8 cellular contexts compared by ENCODE assay signal in the genomic region with DNA sequence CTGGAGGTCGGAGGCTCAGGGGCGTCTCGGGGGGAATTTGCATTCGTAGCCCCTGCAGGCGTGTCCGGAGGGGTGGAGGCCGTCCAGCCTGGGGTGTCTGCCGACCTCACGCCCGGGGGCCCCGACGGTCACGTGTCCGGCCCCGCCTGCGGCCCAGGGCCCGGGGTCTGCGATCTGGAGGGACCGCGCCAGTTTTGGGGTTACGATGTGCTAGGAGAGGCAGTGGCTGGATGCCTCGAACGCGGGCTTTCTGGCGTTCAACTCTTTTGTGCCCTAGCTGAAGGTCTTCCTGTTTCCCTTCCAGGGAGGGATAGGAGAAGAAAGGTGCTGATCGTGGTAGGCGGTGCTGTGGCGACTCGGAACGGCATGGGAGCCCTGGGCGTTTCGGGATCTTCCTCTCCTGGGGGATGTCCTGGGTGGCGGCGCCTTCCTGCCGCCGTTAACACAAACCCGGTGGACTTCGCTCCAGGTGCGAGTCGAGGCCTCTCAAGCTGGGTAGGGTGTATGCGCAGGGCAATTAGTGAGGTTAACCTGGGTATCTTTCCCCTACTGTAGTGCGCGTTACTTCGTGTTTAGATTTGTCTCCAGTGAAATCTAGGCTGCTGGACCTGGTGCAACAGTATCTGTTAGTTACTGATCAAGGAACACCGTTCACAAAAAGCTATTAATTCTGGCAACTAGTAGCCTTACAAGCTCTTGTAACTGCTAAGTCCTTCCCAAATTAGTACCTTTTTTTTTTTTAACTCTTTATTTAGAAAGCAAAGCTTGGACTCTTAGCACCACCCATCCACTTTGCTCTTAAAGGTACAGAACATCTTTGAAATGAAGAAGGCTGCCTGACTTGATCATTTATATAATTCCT. TPM values are rescaled to one million over a fixed set of nuclear protein-coding genes. Genes with fewer than 3 reads are reported as not detected.
A peak's percentile ranks its signal among the peaks of the same experiment; 100 is the strongest.
DNase-seq lines count a peak whose midpoint lies in the region; ATAC-seq and TF ChIP-seq lines count a peak whose summit lies in the region.

No MANE protein-coding gene starts in this region.

- no peaks in the 10 kb centered on the region for H3K36me3 Mint-ChIP-seq in activated CD4-positive, alpha-beta memory T cell treated with anti-CD3 and anti-CD28 coated beads, Interleukin-2, amount 10 ng/mL, durations not matched to agents 7 days and 5 days (ENCODE audit: low read depth)
- no peaks in the 10 kb centered on the region for H3K36me3 Mint-ChIP-seq in natural killer cell

- peak overlapping the region; percentile 72 for H3K27ac Mint-ChIP-seq in activated CD4-positive, alpha-beta memory T cell treated with anti-CD3 and anti-CD28 coated beads, Interleukin-2, amount 10 ng/mL, durations not matched to agents 7 days and 5 days
- H3K27ac Mint-ChIP-seq in natural killer cell: peak overlapping the region; percentile 53 to 81

- POLR2A ChIA-PET in activated CD4-positive, alpha-beta memory T cell treated with anti-CD3 and anti-CD28 coated beads, Interleukin-2, amount 10 ng/mL, durations not matched to agents 7 days and 5 days (lab: Charles Lee): interaction anchor here (1.0 to 2.2 kb wide), 6 partner anchors 11 to 357 kb away, joined by 3 to 13 read pairs (median 5); partner anchors contain the start of genes SCPEP1 and TRIM25

- TF ChIP-seq CTCF in GM10266 (IDR thresholded peaks at IDR 0.05; ENCODE audit: control insufficient read depth, insufficient read depth, low read depth, missing control alignments): no peak
- TF ChIP-seq CTCF in epithelial cell of proximal tubule (conservative IDR thresholded peaks at IDR 0.05; ENCODE audit: low read depth, low read length): no peak
- no peak for TF ChIP-seq CTCF in natural killer cell (IDR thresholded peaks at IDR 0.05)

- H3K4me1 Mint-ChIP-seq in activated CD4-positive, alpha-beta memory T cell treated with anti-CD3 and anti-CD28 coated beads, Interleukin-2, amount 10 ng/mL, durations not matched to agents 7 days and 5 days: peaks cover 44% of the 10 kb centered on the region
- H3K4me1 Mint-ChIP-seq in natural killer cell: peaks cover 19 to 31% of the 10 kb centered on the region in 2 donors

- H3K36me3 ChIP-seq in aorta (ENCODE audit: control insufficient read depth in 1 of 2, insufficient read depth in 2 of 2, low read length in 1 of 2): no peaks in the 10 kb centered on the region

- no peaks in the 10 kb centered on the region for H3K27me3 ChIP-seq in aorta (ENCODE audit: control insufficient read depth in 1 of 2, insufficient read depth in 2 of 2, low read length in 1 of 2)

- intact Hi-C loops in natural killer cell (cut with micrococcal nuclease): no loop called here
- intact Hi-C loops in aorta (cut with DNase I): loop anchor here in 1 of 2 donors (5.0 kb wide), 1 partner anchor 36 kb away; no protein-coding TSS in a partner anchor

- no peak for ATAC-seq in natural killer cell
- ATAC-seq in aorta (ENCODE audit: low FRiP score): peak; percentile 34
- ATAC-seq in GM18505 (IDR thresholded peaks at IDR 0.05; ENCODE audit: unreplicated experiment): no peak

- 0 to 1% methylated on average over 36 to 45 of the region's 45 CpGs for WGBS in aorta, 2 donors

- peak overlapping the region; percentile 20 to 86 for H3K27ac ChIP-seq in aorta (ENCODE audit: low read depth in 1 of 2, low read length in 2 of 2)

- peak overlapping the region; percentile 81 for H3K4me3 Mint-ChIP-seq in activated CD4-positive, alpha-beta memory T cell treated with anti-CD3 and anti-CD28 coated beads, Interleukin-2, amount 10 ng/mL, durations not matched to agents 7 days and 5 days
- H3K4me3 Mint-ChIP-seq in natural killer cell: peak overlapping the region; percentile 86

- TF ChIP-seq POLR2A in GM18505 (IDR thresholded peaks at IDR 0.05; ENCODE audit: borderline replicate concordance, extremely low read depth, insufficient read depth, insufficient read length): no peak

- DNase-seq in 8988T: peak; percentile 43
- peak; percentile 33 for DNase-seq in GM10266 (ENCODE audit: extremely low spot score)
- DNase-seq in NCI-H1417 (lab: John Stamatoyannopoulos, UW): peak; percentile 32 to 79 (median 67)
- peak; percentile 34 for DNase-seq in activated CD4-positive, alpha-beta memory T cell treated with anti-CD3 and anti-CD28 coated beads, Interleukin-2, amount 10 ng/mL, durations not matched to agents 7 days and 5 days
- DNase-seq in epithelial cell of proximal tubule (ENCODE audit: low read depth): no peak
- DNase-seq in natural killer cell: peak; percentile 19
- peak; percentile 59 to 82 for DNase-seq in aorta

- peaks cover 4% of the 10 kb centered on the region for H3K27me3 Mint-ChIP-seq in activated CD4-positive, alpha-beta memory T cell treated with anti-CD3 and anti-CD28 coated beads, Interleukin-2, amount 10 ng/mL, durations not matched to agents 7 days and 5 days
- no peaks in the 10 kb centered on the region for H3K27me3 Mint-ChIP-seq in natural killer cell (ENCODE audit: low read depth in 2 of 2)

- no peaks in the 10 kb centered on the region for H3K9me3 Mint-ChIP-seq in activated CD4-positive, alpha-beta memory T cell treated with anti-CD3 and anti-CD28 coated beads, Interleukin-2, amount 10 ng/mL, durations not matched to agents 7 days and 5 days
- no peaks in the 10 kb centered on the region for H3K9me3 Mint-ChIP-seq in natural killer cell

- H3K9me3 ChIP-seq in aorta (ENCODE audit: control insufficient read depth, low read length): no peaks in the 10 kb centered on the region

- H3K4me1 ChIP-seq in aorta (ENCODE audit: control insufficient read depth in 1 of 2, insufficient read depth in 2 of 2, low read length in 2 of 2): peaks cover 5 to 13% of the 10 kb centered on the region in 2 donors

- H3K4me3 ChIP-seq in epithelial cell of proximal tubule (ENCODE audit: low read depth, low read length) (peak overlapping the region; percentile 94), aorta (ENCODE audit: low read length in 2 of 2) (peak overlapping the region; percentile 80 to 87)

- CTCF ChIA-PET in activated CD4-positive, alpha-beta memory T cell treated with anti-CD3 and anti-CD28 coated beads, Interleukin-2, amount 10 ng/mL, durations not matched to agents 7 days and 5 days (lab: Charles Lee): no interaction called here

RNA-seq across cellular contexts. Expression of gene AKAP1, which starts 1.3 kb away (rescaled TPM):
- total RNA-seq in activated CD4-positive, alpha-beta memory T cell treated with anti-CD3 and anti-CD28 coated beads, Interleukin-2, amount 10 ng/mL, durations not matched to agents 7 days and 5 days: 10 to 100 TPM; 19.9 to 22.4 TPM
- total RNA-seq in epithelial cell of proximal tubule (29.8 and 44.2 TPM in 2 replicates), natural killer cell (10 to 100 TPM in 2 of 3 donors, 1 to 10 TPM in 1; 9.8 to 15.8 (median 11.4) TPM), aorta (10 to 100 TPM; 62.4 to 68.9 TPM)
- polyA plus RNA-seq in aorta: 10 to 100 TPM; 18.9 to 46.9 TPM
